In genomic region chr3:50120364-50121095, GRCh38 we compare ENCODE assay signal across 2 cellular contexts.
TF ChIP-seq lines count a peak whose summit lies in the region.

No MANE protein-coding gene starts in this region.

TF ChIP-seq in HCT116, 20 proteins besides CTCF, POLR2A, EP300 and RAD21:
- TF ChIP-seq POLR2AphosphoS5 (IDR thresholded peaks at IDR 0.05; ENCODE audit: low read depth, low read length): 0 out of 2 replicates have a peak, but pooled peaks have one; percentile 12
- no peak for TF ChIP-seq EGR1 (IDR thresholded peaks at IDR 0.05; ENCODE audit: low read depth)
- TF ChIP-seq SIN3A (IDR thresholded peaks at IDR 0.05; ENCODE audit: low read depth): no peak
- no peak for TF ChIP-seq EZH2phosphoT487 (IDR thresholded peaks at IDR 0.05; ENCODE audit: borderline replicate concordance)
- no peak for TF ChIP-seq SP1 (IDR thresholded peaks at IDR 0.05; ENCODE audit: low read depth)

TF ChIP-seq in GM12878, 131 proteins besides CTCF, POLR2A, EP300 and RAD21:
- TF ChIP-seq POLR2AphosphoS2 (IDR thresholded peaks at IDR 0.05; ENCODE audit: low read depth, low read length) (0 out of 2 replicates have a peak, but pooled peaks have one; percentile 5), POLR2AphosphoS5 (IDR thresholded peaks at IDR 0.05; ENCODE audit: low read length) (peak; percentile 67; the same call in 1 of the 2 replicates), DPF2 (IDR thresholded peaks at IDR 0.05) (no peak), ZBTB4 (CRISPR knock-in tag; IDR thresholded peaks at IDR 0.05) (no peak), CHD4 (IDR thresholded peaks at IDR 0.05) (no peak)
